9 cellular contexts compared by ENCODE assay signal in genomic region chr15:35306361-35306981, GRCh38.
DNase-seq lines count a peak whose midpoint lies in the region; ATAC-seq and TF ChIP-seq lines count a peak whose summit lies in the region.
"Had no signal": no experiment of that assay in that cellular context is flagged by ENCODE, and none has a peak within 500 bp of the region (broad histone marks: within the 10 kb centered on the region; RNA-seq: fewer than 3 reads in every experiment).

No MANE protein-coding gene starts in this region.

- H3K9ac ChIP-seq in HCT116 (ENCODE audit: low read length) (no peak overlapping the region), stomach smooth muscle (ENCODE audit: low read length in 2 of 2) (no peak overlapping the region)

- RAD21 ChIA-PET in HCT116 (lab: Charles Lee; ENCODE audit: low non-redundant PET in 1 of 2, low total read pairs in 2 of 2, uncharacterized antibody in 2 of 2, unreplicated experiment in 2 of 2) = no interaction called here

- no peaks in the 10 kb centered on the region for H3K79me2 ChIP-seq in HCT116 (ENCODE audit: insufficient read depth, low read length)

- H3K27me3 ChIP-seq in HCT116 (ENCODE audit: insufficient read depth, low read length) (no peaks in the 10 kb centered on the region), ascending aorta (no peaks in the 10 kb centered on the region), stomach smooth muscle (ENCODE audit: control insufficient read depth in 1 of 2, insufficient read depth in 2 of 2, low read length in 2 of 2) (no peaks in the 10 kb centered on the region)

- TF ChIP-seq RAD21 in HCT116 (IDR thresholded peaks at IDR 0.05; ENCODE audit: low read depth) = no peak

- H3K9me3 ChIP-seq in HCT116 (ENCODE audit: control insufficient read depth in 1 of 2, insufficient read depth in 1 of 2, low read depth in 1 of 2, low read length in 2 of 2) (no peaks in the 10 kb centered on the region), ascending aorta (no peaks in the 10 kb centered on the region), stomach smooth muscle (ENCODE audit: control insufficient read depth in 2 of 2, low read length in 2 of 2) (no peaks in the 10 kb centered on the region)

- intact Hi-C loops in HCT116 (cut with micrococcal nuclease) = no loop called here
- intact Hi-C loops in ascending aorta (cut with DNase I) = loop anchor here (2.0 to 10.0 kb wide), 3 partner anchors 208 to 1788 kb away; no protein-coding TSS in a partner anchor

- peaks cover 19 to 28% of the 10 kb centered on the region in 2 experiments for H3K4me1 ChIP-seq in HCT116 (ENCODE audit: control insufficient read depth in 1 of 2, insufficient read depth in 2 of 2, low read length in 2 of 2)
- H3K4me1 ChIP-seq in ascending aorta = peaks cover 6 to 28% of the 10 kb centered on the region in 2 donors
- peaks cover 3% of the 10 kb centered on the region for H3K4me1 ChIP-seq in stomach smooth muscle (ENCODE audit: control insufficient read depth, insufficient read depth, low read length)

- POLR2A ChIA-PET in HCT116 (lab: Charles Lee) = no interaction called here

- H3K4me3 ChIP-seq in HCT116 (replicated peaks in 1 of 2; ENCODE audit: low read depth in 1 of 2, low read length in 2 of 2) (no peak overlapping the region), ascending aorta (no peak overlapping the region), stomach smooth muscle (ENCODE audit: low read length in 2 of 2) (no peak overlapping the region)

- peak overlapping the region; percentile 37 for H3K4me2 ChIP-seq in HCT116 (ENCODE audit: low read length)

- no peak for TF ChIP-seq POLR2A in HCT116 (IDR thresholded peaks at IDR 0.05; ENCODE audit: borderline replicate concordance, extremely low read depth, insufficient read depth, insufficient read length)

- H4K20me1 ChIP-seq in HCT116 (ENCODE audit: insufficient read depth) = no peaks in the 10 kb centered on the region

- no TSS peak for BruUV-seq in HCT116 (replicated peaks; lab: Mats Ljungman, UMichigan)

- peak overlapping the region; percentile 38 for H3K27ac ChIP-seq in HCT116 (ENCODE audit: low read depth, low read length)
- H3K27ac ChIP-seq in ascending aorta = peak overlapping the region; percentile 80 to 85
- peak overlapping the region; percentile 37 for H3K27ac ChIP-seq in stomach smooth muscle (ENCODE audit: low read length)

- peak; percentile 92 for ATAC-seq in HCT116
- no peak for ATAC-seq in GM21529 (IDR thresholded peaks at IDR 0.05; ENCODE audit: unreplicated experiment)
- no peak for ATAC-seq in HG03280 (IDR thresholded peaks at IDR 0.05; ENCODE audit: unreplicated experiment)
- ATAC-seq in GM21526 (IDR thresholded peaks at IDR 0.05; ENCODE audit: low FRiP score, unreplicated experiment) = no peak

- no peak for TF ChIP-seq CTCF in HCT116 (IDR thresholded peaks at IDR 0.05 in 2 of 3, conservative IDR thresholded peaks at IDR 0.05 in 1 of 3; ENCODE audit: borderline replicate concordance in 1 of 3, insufficient read depth in 1 of 3, low read depth in 2 of 3, low read length in 2 of 3)
- no peak for TF ChIP-seq CTCF in ascending aorta (IDR thresholded peaks at IDR 0.05)

- no peaks in the 10 kb centered on the region for H3K36me3 ChIP-seq in HCT116 (ENCODE audit: control insufficient read depth in 1 of 2, insufficient read depth in 2 of 2, low read length in 2 of 2)
- no peaks in the 10 kb centered on the region for H3K36me3 ChIP-seq in ascending aorta
- no peaks in the 10 kb centered on the region for H3K36me3 ChIP-seq in stomach smooth muscle (ENCODE audit: control insufficient read depth in 2 of 2, insufficient read depth in 2 of 2, low read length in 2 of 2)

- H2AFZ ChIP-seq in HCT116 (ENCODE audit: low read depth, low read length, poor library complexity, severe bottlenecking) = peak overlapping the region; percentile 41

- CTCF ChIA-PET in HCT116 (lab: Charles Lee) = interaction anchor here (1.8 to 2.3 kb wide), 2 partner anchors 12 to 138 kb away, joined by 4 to 9 read pairs; no protein-coding TSS in a partner anchor

- no peaks in the 10 kb centered on the region for H3K9me2 ChIP-seq in HCT116 (ENCODE audit: insufficient read depth)

- DNase-seq in HCT116 (ENCODE audit: low read depth, low spot score) (peak; percentile 18), ascending aorta (ENCODE audit: low spot score in 2 of 2) (no peak), iPS-NIHi11 (ENCODE audit: low spot score) (peak; percentile 9), NCI-H510A (lab: John Stamatoyannopoulos, UW) (no peak)
- DNase-seq: NCI-H2029 had no signal

TF ChIP-seq in HCT116, 20 proteins besides CTCF, POLR2A, EP300 and RAD21:
- TF ChIP-seq ZNF274 (IDR thresholded peaks at IDR 0.05; ENCODE audit: low read depth, low read length) = no peak
- TF ChIP-seq CEBPB (IDR thresholded peaks at IDR 0.05; ENCODE audit: low read depth) = no peak
- no peak for TF ChIP-seq ATF3 (IDR thresholded peaks at IDR 0.05)
- no peak for TF ChIP-seq EZH2 (IDR thresholded peaks at IDR 0.05)
- no peak for TF ChIP-seq ZBTB33 (IDR thresholded peaks at IDR 0.05; ENCODE audit: extremely low read depth, insufficient replicate concordance, low read length)
- TF ChIP-seq POLR2AphosphoS5 (IDR thresholded peaks at IDR 0.05; ENCODE audit: low read depth, low read length) = no peak
- TF ChIP-seq SP1 (IDR thresholded peaks at IDR 0.05; ENCODE audit: low read depth) = no peak
- TF ChIP-seq EGR1 (IDR thresholded peaks at IDR 0.05; ENCODE audit: low read depth) = no peak
- TF ChIP-seq JUND (IDR thresholded peaks at IDR 0.05) = no peak

Comparison
In these comparisons a context has a peak if more than half of its experiments do, and no peak if none do; other contexts are left out.
1. DNase-seq: peak in HCT116 (single experiment) and iPS-NIHi11 (single experiment); none in ascending aorta (0 of 2) and NCI-H510A (single experiment).
2. Peak in every context shown above with its lines, with median percentiles within 50 percentile points of each other: H3K27ac ChIP-seq.